ENCODE assay signal across 21 cellular contexts in genomic region chr1:224815647-224816046, GRCh38.
A peak's percentile ranks its signal among the peaks of the same experiment; 100 is the strongest.
DNase-seq lines count a peak whose midpoint lies in the region; ATAC-seq and TF ChIP-seq lines count a peak whose summit lies in the region.
"Had no signal": no experiment of that assay in that cellular context is flagged by ENCODE, and none has a peak within 500 bp of the region (broad histone marks: within the 10 kb centered on the region; RNA-seq: fewer than 3 reads in every experiment).

No MANE protein-coding gene starts in this region.

- peaks cover 9% of the 10 kb centered on the region for H3K27me3 Mint-ChIP-seq in activated CD8-positive, alpha-beta memory T cell treated with anti-CD3 and anti-CD28 coated beads, Interleukin-2, amount 10 ng/mL, durations not matched to agents 7 days and 5 days

- no peaks in the 10 kb centered on the region for H3K9me3 Mint-ChIP-seq in activated CD8-positive, alpha-beta memory T cell treated with anti-CD3 and anti-CD28 coated beads, Interleukin-2, amount 10 ng/mL, durations not matched to agents 7 days and 5 days (ENCODE audit: low read depth)

- H3K36me3 Mint-ChIP-seq in activated CD8-positive, alpha-beta memory T cell treated with anti-CD3 and anti-CD28 coated beads, Interleukin-2, amount 10 ng/mL, durations not matched to agents 7 days and 5 days = no peaks in the 10 kb centered on the region
- H3K36me3 Mint-ChIP-seq: CD8-positive, alpha-beta T cell; T-cell had no signal

- H3K4me3 Mint-ChIP-seq in activated CD8-positive, alpha-beta memory T cell treated with anti-CD3 and anti-CD28 coated beads, Interleukin-2, amount 10 ng/mL, durations not matched to agents 7 days and 5 days = no peak overlapping the region
- H3K4me3 Mint-ChIP-seq: CD8-positive, alpha-beta T cell; T-cell; T-helper 2 cell treated with Interferon-gamma antibody and Interleukin-4, amounts not matched to agents 5 μg/mL and 100 μg/mL, for 36 hours had no signal

- no peak for TF ChIP-seq CTCF in spleen (IDR thresholded peaks at IDR 0.05 in 8 of 11, conservative IDR thresholded peaks at IDR 0.05 in 3 of 11)

- no peaks in the 10 kb centered on the region for H3K4me1 ChIP-seq in spleen
- H3K4me1 ChIP-seq: BLaER1 treated with 17β-estradiol and CSF1 and Interleukin-3, amounts not matched to agents 10 nM and 100 nM had no signal

- WGBS in spleen, 5 donors = 70 to 85% (median 76%) methylated on average over 2 of the region's 2 CpGs

- peaks cover 0 to 30% (median 11%) of the 10 kb centered on the region in 8 donors for H3K9me3 ChIP-seq in spleen

- no peak overlapping the region for H3K27ac ChIP-seq in spleen
- H3K27ac ChIP-seq: BLaER1 treated with 17β-estradiol and CSF1 and Interleukin-3, amounts not matched to agents 10 nM and 100 nM had no signal

- no peak for DNase-seq in Ammon's horn (ENCODE audit: low spot score)
- no peak for DNase-seq in mucosa of gallbladder (ENCODE audit: low spot score)
- no peak for DNase-seq in activated CD8-positive, alpha-beta memory T cell treated with anti-CD3 and anti-CD28 coated beads, Interleukin-2, amount 10 ng/mL, durations not matched to agents 7 days and 5 days
- no peak for DNase-seq in spleen
- DNase-seq: ACHN; CD8-positive, alpha-beta T cell; DND-41; KG1; NCI-H1105; NCI-H146; NCI-H2029; NCI-H2227 treated with DMSO at 0.1 percent for 48 hours; NCI-H774; T-cell had no signal

- H3K4me3 ChIP-seq in spleen = no peak overlapping the region
- H3K4me3 ChIP-seq: BLaER1 treated with 17β-estradiol and CSF1 and Interleukin-3, amounts not matched to agents 10 nM and 100 nM had no signal

- no peaks in the 10 kb centered on the region for H3K36me3 ChIP-seq in spleen
- H3K36me3 ChIP-seq: BLaER1 treated with 17β-estradiol and CSF1 and Interleukin-3, amounts not matched to agents 10 nM and 100 nM had no signal

- peaks cover 0 to 9% (median 0%) of the 10 kb centered on the region in 7 donors for H3K27me3 ChIP-seq in spleen (replicated peaks in 1 of 7)
- H3K27me3 ChIP-seq: BLaER1 treated with 17β-estradiol and CSF1 and Interleukin-3, amounts not matched to agents 10 nM and 100 nM had no signal

- H3K27ac Mint-ChIP-seq in activated CD8-positive, alpha-beta memory T cell treated with anti-CD3 and anti-CD28 coated beads, Interleukin-2, amount 10 ng/mL, durations not matched to agents 7 days and 5 days = no peak overlapping the region
- H3K27ac Mint-ChIP-seq: CD8-positive, alpha-beta T cell; T-cell; T-helper 2 cell treated with Interferon-gamma antibody and Interleukin-4, amounts not matched to agents 5 μg/mL and 100 μg/mL, for 36 hours had no signal

- H3K4me1 Mint-ChIP-seq in activated CD8-positive, alpha-beta memory T cell treated with anti-CD3 and anti-CD28 coated beads, Interleukin-2, amount 10 ng/mL, durations not matched to agents 7 days and 5 days = no peaks in the 10 kb centered on the region
- H3K4me1 Mint-ChIP-seq: T-cell had no signal

- CTCF ChIA-PET in activated CD8-positive, alpha-beta memory T cell treated with anti-CD3 and anti-CD28 coated beads, Interleukin-2, amount 10 ng/mL, durations not matched to agents 7 days and 5 days (lab: Charles Lee) = no interaction called here

- peak; percentile 18 for ATAC-seq in GM19372 (IDR thresholded peaks at IDR 0.05; ENCODE audit: low read depth, unreplicated experiment)
- ATAC-seq in HG02678 (IDR thresholded peaks at IDR 0.05; ENCODE audit: unreplicated experiment) = peak; percentile 45
- ATAC-seq in HG03354 (IDR thresholded peaks at IDR 0.05; ENCODE audit: poor library complexity, severe bottlenecking, unreplicated experiment) = peak; percentile 41
- ATAC-seq in activated CD8-positive, alpha-beta memory T cell treated with anti-CD3 and anti-CD28 coated beads, Interleukin-2, amount 10 ng/mL, durations not matched to agents 7 days and 5 days = no peak
- ATAC-seq: CD8-positive, alpha-beta T cell; Panc1; SK-N-SH treated with all-trans-retinoic acid at 6 μM for 48 hours; T-cell had no signal

- intact Hi-C loops in spleen (cut with DNase I; ENCODE audit: low total_unique reads) = no loop called here

- no peak for TF ChIP-seq POLR2A in spleen (IDR thresholded peaks at IDR 0.05)
